28 cellular contexts compared by ENCODE assay signal in genomic region chr5:51517854-51518253, GRCh38.
"Had no signal": no experiment of that assay in that cellular context is flagged by ENCODE, and none has a peak within 500 bp of the region (broad histone marks: within the 10 kb centered on the region; RNA-seq: fewer than 3 reads in every experiment).

No MANE protein-coding gene starts in this region.

- H3K4me1 ChIP-seq: neural progenitor cell, parathyroid adenoma, psoas muscle, right lobe of liver, sigmoid colon, stomach, suprapubic skin, testis, tibial artery, transverse colon, upper lobe of left lung, vagina had no signal

- H3K9ac ChIP-seq: neural progenitor cell, parathyroid adenoma had no signal

- H3K4me3 Mint-ChIP-seq: natural killer cell; nephron; neural progenitor cell; stimulated activated effector memory CD8-positive, alpha-beta T cell treated with anti-CD3 and anti-CD28 coated beads, Interleukin-12 subunit alpha, Interleukin-12 subunit beta, amount 100 ng/mL, for 72 hours; stimulated activated naive B cell treated with anti-CD40 and anti-IgM and Interleukin-4, amounts not matched to agents 10 μg/mL and 1 μg/mL and 100 μg/mL, for 72 hours; stimulated activated naive CD8-positive, alpha-beta T cell treated with anti-CD3 and anti-CD28 coated beads, Interleukin-15, Interleukin-2, amounts not matched to agents 100 ng/mL and 50 ng/mL, for 24 hours had no signal

- H3K79me2 ChIP-seq: parathyroid adenoma had no signal

- H3K27ac Mint-ChIP-seq: natural killer cell; nephron; neural progenitor cell; progenitor cell of endocrine pancreas; stimulated activated effector memory CD8-positive, alpha-beta T cell treated with anti-CD3 and anti-CD28 coated beads, Interleukin-12 subunit alpha, Interleukin-12 subunit beta, amount 100 ng/mL, for 72 hours; stimulated activated naive B cell treated with anti-CD40 and anti-IgM and Interleukin-4, amounts not matched to agents 10 μg/mL and 1 μg/mL and 100 μg/mL, for 72 hours; stimulated activated naive CD8-positive, alpha-beta T cell treated with anti-CD3 and anti-CD28 coated beads, Interleukin-15, Interleukin-2, amounts not matched to agents 100 ng/mL and 50 ng/mL, for 24 hours had no signal

- H3K9me3 ChIP-seq: ovary, psoas muscle, right lobe of liver, sigmoid colon, stomach, suprapubic skin, testis, tibial artery, transverse colon, upper lobe of left lung, vagina had no signal

- H3K27ac ChIP-seq: neural progenitor cell, ovary, parathyroid adenoma, psoas muscle, right lobe of liver, sigmoid colon, stomach, suprapubic skin, testis, tibial artery, transverse colon, upper lobe of left lung, vagina had no signal

- H3K9me3 Mint-ChIP-seq: nephron; neural progenitor cell; stimulated activated naive B cell treated with anti-CD40 and anti-IgM and Interleukin-4, amounts not matched to agents 10 μg/mL and 1 μg/mL and 100 μg/mL, for 72 hours had no signal

- H2AFZ ChIP-seq: neural progenitor cell, parathyroid adenoma had no signal

- H3K36me3 Mint-ChIP-seq: natural killer cell; neural progenitor cell; stimulated activated effector memory CD8-positive, alpha-beta T cell treated with anti-CD3 and anti-CD28 coated beads, Interleukin-12 subunit alpha, Interleukin-12 subunit beta, amount 100 ng/mL, for 72 hours; stimulated activated naive B cell treated with anti-CD40 and anti-IgM and Interleukin-4, amounts not matched to agents 10 μg/mL and 1 μg/mL and 100 μg/mL, for 72 hours had no signal

- H3K27me3 Mint-ChIP-seq: progenitor cell of endocrine pancreas; stimulated activated naive B cell treated with anti-CD40 and anti-IgM and Interleukin-4, amounts not matched to agents 10 μg/mL and 1 μg/mL and 100 μg/mL, for 72 hours; stimulated activated naive CD8-positive, alpha-beta T cell treated with anti-CD3 and anti-CD28 coated beads, Interleukin-15, Interleukin-2, amounts not matched to agents 100 ng/mL and 50 ng/mL, for 24 hours had no signal

- H3K4me1 Mint-ChIP-seq: natural killer cell; nephron; neural progenitor cell; stimulated activated effector memory CD8-positive, alpha-beta T cell treated with anti-CD3 and anti-CD28 coated beads, Interleukin-12 subunit alpha, Interleukin-12 subunit beta, amount 100 ng/mL, for 72 hours; stimulated activated naive B cell treated with anti-CD40 and anti-IgM and Interleukin-4, amounts not matched to agents 10 μg/mL and 1 μg/mL and 100 μg/mL, for 72 hours had no signal

- H3K27me3 ChIP-seq: neural progenitor cell, ovary, right lobe of liver, sigmoid colon, stomach, suprapubic skin, testis, tibial artery, transverse colon, upper lobe of left lung, vagina had no signal

- H3K4me3 ChIP-seq: neural progenitor cell, ovary, psoas muscle, right lobe of liver, sigmoid colon, stomach, suprapubic skin, testis, tibial artery, transverse colon, upper lobe of left lung, vagina had no signal

- H3K4me2 ChIP-seq: neural progenitor cell had no signal

- DNase-seq: natural killer cell; occipital lobe; ovary; posterior cingulate gyrus; psoas muscle; right cardiac atrium; right lobe of liver; sigmoid colon; small intestine; stimulated activated CD4-positive, alpha-beta T cell treated with anti-CD3 and anti-CD28 coated beads, Interleukin-15, amount 100 ng/mL, for 24 hours; stimulated activated CD4-positive, alpha-beta T cell treated with anti-CD3 and anti-CD28 coated beads, Interleukin-2, amount 100 ng/mL, for 24 hours; stimulated activated CD4-positive, alpha-beta T cell treated with anti-CD3 and anti-CD28 coated beads, Interleukin-2, amount 100 ng/mL, for 48 hours; stimulated activated CD4-positive, alpha-beta T cell treated with anti-CD3 and anti-CD28 coated beads, Interleukin-4, amount 100 ng/mL, for 24 hours; stimulated activated naive B cell treated with anti-CD40 and anti-IgM and Interleukin-4, amounts not matched to agents 10 μg/mL and 1 μg/mL and 100 μg/mL, for 72 hours; stimulated activated naive CD4-positive, alpha-beta T cell treated with Interleukin-2 at 50 U/mL for 16 hours; stomach; testis; tibial artery; transverse colon; upper lobe of left lung had no signal

- H3K36me3 ChIP-seq: neural progenitor cell, ovary, right lobe of liver, sigmoid colon, stomach, suprapubic skin, tibial artery, transverse colon, upper lobe of left lung, vagina had no signal

- ATAC-seq: natural killer cell; psoas muscle; right cardiac atrium; right lobe of liver; stimulated activated effector memory CD8-positive, alpha-beta T cell treated with anti-CD3 and anti-CD28 coated beads, Interleukin-12 subunit alpha, Interleukin-12 subunit beta, amount 100 ng/mL, for 72 hours; stimulated activated naive B cell treated with anti-CD40 and anti-IgM and Interleukin-4, amounts not matched to agents 10 μg/mL and 1 μg/mL and 100 μg/mL, for 72 hours had no signal
